In the genomic region with DNA sequence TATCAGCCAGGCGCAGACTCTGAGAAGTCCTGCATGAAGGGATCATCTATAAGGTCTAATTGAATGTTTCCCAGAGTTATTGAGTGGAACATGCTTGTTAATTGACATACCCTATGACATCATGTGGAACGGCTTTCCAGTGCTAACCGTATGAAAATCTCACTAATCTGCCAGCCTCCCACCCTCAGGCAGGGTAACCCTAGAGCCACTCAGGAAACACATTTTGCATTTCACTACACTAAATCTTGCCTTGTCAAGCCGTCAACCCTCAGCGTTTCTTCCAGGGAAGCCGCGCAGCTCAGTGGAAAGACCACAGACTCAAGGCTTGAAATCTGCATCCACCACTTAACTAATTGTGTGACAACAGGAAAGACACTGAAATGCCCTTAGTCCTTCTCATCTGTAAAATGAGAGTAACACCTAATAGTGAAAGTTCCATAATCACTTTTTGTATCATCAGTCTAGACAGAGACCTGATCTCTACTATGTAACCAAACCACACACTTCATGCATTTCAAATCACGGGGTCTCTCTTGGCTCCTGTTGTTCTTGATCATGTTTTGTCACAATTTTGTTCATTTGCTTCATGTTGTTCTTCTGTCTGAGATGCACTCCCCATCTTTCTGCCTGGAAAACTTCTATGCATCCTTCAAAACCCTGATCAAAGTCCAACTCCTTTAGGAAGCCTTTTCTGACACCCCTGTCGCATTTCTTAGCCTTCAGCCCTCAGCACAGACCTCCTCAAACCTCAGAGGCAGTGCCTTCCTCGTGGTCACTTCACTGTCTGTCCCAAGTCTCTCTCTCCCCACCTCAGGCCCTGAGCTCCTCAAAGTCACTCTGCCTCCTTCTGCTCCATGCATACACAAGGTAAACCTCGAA, we compare ENCODE assay signal across 9 cellular contexts.
A peak's percentile ranks its signal among the peaks of the same experiment; 100 is the strongest.
DNase-seq lines count a peak whose midpoint lies in the region; ATAC-seq, FAIRE-seq and TF ChIP-seq lines count a peak whose summit lies in the region.
"Had no signal": no experiment of that assay in that cellular context is flagged by ENCODE, and none has a peak within 500 bp of the region (broad histone marks: within the 10 kb centered on the region; RNA-seq: fewer than 3 reads in every experiment).

No MANE protein-coding gene starts in this region.

- H3K79me2 ChIP-seq in SK-N-SH (ENCODE audit: insufficient read depth): no peaks in the 10 kb centered on the region

- FAIRE-seq in HTR-8/SVneo (lab: Jason Lieb, UNC): no peak

- H3F3A ChIP-seq in SK-N-SH (replicated peaks; ENCODE audit: insufficient read depth): no peaks in the 10 kb centered on the region

- H3K9me2 ChIP-seq in SK-N-SH: no peaks in the 10 kb centered on the region

- H3K36me3 ChIP-seq in SK-N-SH (replicated peaks in 1 of 2; ENCODE audit: control insufficient read depth in 1 of 2, insufficient read depth in 2 of 2, low read length in 1 of 2) (no peaks in the 10 kb centered on the region), tibial artery (no peaks in the 10 kb centered on the region)
- H3K36me3 ChIP-seq: gastrocnemius medialis had no signal

- CTCF ChIA-PET in SK-N-SH (lab: Yijun Ruan, JAX): interaction anchor here (0.7 kb wide), 1 partner anchor 463 kb away, joined by 3 read pairs; no protein-coding TSS in a partner anchor

- H3K4me2 ChIP-seq in SK-N-SH: no peak overlapping the region

- ATAC-seq in HG02763 (IDR thresholded peaks at IDR 0.05; ENCODE audit: unreplicated experiment): peak; percentile 67
- ATAC-seq: gastrocnemius medialis had no signal

- no peaks in the 10 kb centered on the region for H3K9me3 ChIP-seq in SK-N-SH
- no peaks in the 10 kb centered on the region for H3K9me3 ChIP-seq in tibial artery
- H3K9me3 ChIP-seq: gastrocnemius medialis had no signal

- 77% methylated on average over 11 of the region's 11 CpGs for WGBS in SK-N-SH (ENCODE audit: low lambda C conversion rate)

- TF ChIP-seq EP300 in SK-N-SH (IDR thresholded peaks at IDR 0.05; ENCODE audit: borderline replicate concordance in 1 of 2, low read depth in 1 of 2, low read length in 1 of 2): peak in 1 of 2 experiments; percentile 15; a peak in 1 of 4 replicates

- no peak overlapping the region for H2AFZ ChIP-seq in SK-N-SH (ENCODE audit: low read depth)

- intact Hi-C loops in tibial artery (cut with DNase I; ENCODE audit: low total_unique reads): no loop called here

- H3K27ac ChIP-seq in SK-N-SH (ENCODE audit: low read depth in 2 of 2, low read length in 1 of 2) (no peak overlapping the region), tibial artery (no peak overlapping the region)

- peak; percentile 76 for DNase-seq in activated effector memory CD4-positive, alpha-beta T cell treated with anti-CD3 and anti-CD28 coated beads, Interleukin-2, amount 50 U/mL, for 16 hours
- no peak for DNase-seq in activated effector memory CD4-positive, alpha-beta T cell treated with Interleukin-2 at 50 U/mL for 16 hours
- peak; percentile 67 for DNase-seq in SK-N-SH
- DNase-seq in stimulated activated CD8-positive, alpha-beta memory T cell treated with anti-CD3 and anti-CD28 coated beads, Interleukin-4, amount 100 ng/mL, for 48 hours: peak; percentile 42
- no peak for DNase-seq in anterior cingulate cortex (lab: John Stamatoyannopoulos, UW)
- DNase-seq in HTR-8/SVneo (ENCODE audit: insufficient read length, low spot score): no peak
- DNase-seq in tibial artery: no peak
- DNase-seq: gastrocnemius medialis had no signal

- no peaks in the 10 kb centered on the region for H3K27me3 ChIP-seq in SK-N-SH (ENCODE audit: insufficient read depth)
- no peaks in the 10 kb centered on the region for H3K27me3 ChIP-seq in tibial artery
- H3K27me3 ChIP-seq: gastrocnemius medialis had no signal

- POLR2A ChIA-PET in SK-N-SH (lab: Yijun Ruan, JAX): no interaction called here

- H4K20me1 ChIP-seq in SK-N-SH (ENCODE audit: insufficient read depth): no peaks in the 10 kb centered on the region

- H3K4me1 ChIP-seq in SK-N-SH (ENCODE audit: control insufficient read depth in 1 of 2, insufficient read depth in 2 of 2, low read depth in 1 of 2, low read length in 1 of 2) (peaks cover 0 to 2% of the 10 kb centered on the region in 2 experiments; a peak in 1 of 4 replicates), tibial artery (peaks cover 0 to 19% (median 15%) of the 10 kb centered on the region in 4 donors)

- H3K4me3 ChIP-seq in SK-N-SH (ENCODE audit: low read depth in 2 of 2, low read length in 1 of 2) (no peak overlapping the region), tibial artery (no peak overlapping the region)
- H3K4me3 ChIP-seq: gastrocnemius medialis had no signal

- no peak overlapping the region for H3K9ac ChIP-seq in SK-N-SH

- no peak for TF ChIP-seq CTCF in SK-N-SH (IDR thresholded peaks at IDR 0.05)
- no peak for TF ChIP-seq CTCF in tibial artery (IDR thresholded peaks at IDR 0.05)

- TF ChIP-seq RAD21 in SK-N-SH (IDR thresholded peaks at IDR 0.05; ENCODE audit: low read length): no peak

TF ChIP-seq in SK-N-SH, 30 proteins besides CTCF, POLR2A, EP300 and RAD21:
- no peak for TF ChIP-seq EZH2phosphoT487 (IDR thresholded peaks at IDR 0.05; ENCODE audit: borderline replicate concordance, low read depth)
- TF ChIP-seq FOXJ3 (CRISPR knock-in tag; IDR thresholded peaks at IDR 0.05): no peak
- TF ChIP-seq MEF2A (IDR thresholded peaks at IDR 0.05; ENCODE audit: borderline replicate concordance, low read depth): no peak
- TF ChIP-seq GABPA (IDR thresholded peaks at IDR 0.05; ENCODE audit: low read depth): no peak
- TF ChIP-seq, protein P1, sequence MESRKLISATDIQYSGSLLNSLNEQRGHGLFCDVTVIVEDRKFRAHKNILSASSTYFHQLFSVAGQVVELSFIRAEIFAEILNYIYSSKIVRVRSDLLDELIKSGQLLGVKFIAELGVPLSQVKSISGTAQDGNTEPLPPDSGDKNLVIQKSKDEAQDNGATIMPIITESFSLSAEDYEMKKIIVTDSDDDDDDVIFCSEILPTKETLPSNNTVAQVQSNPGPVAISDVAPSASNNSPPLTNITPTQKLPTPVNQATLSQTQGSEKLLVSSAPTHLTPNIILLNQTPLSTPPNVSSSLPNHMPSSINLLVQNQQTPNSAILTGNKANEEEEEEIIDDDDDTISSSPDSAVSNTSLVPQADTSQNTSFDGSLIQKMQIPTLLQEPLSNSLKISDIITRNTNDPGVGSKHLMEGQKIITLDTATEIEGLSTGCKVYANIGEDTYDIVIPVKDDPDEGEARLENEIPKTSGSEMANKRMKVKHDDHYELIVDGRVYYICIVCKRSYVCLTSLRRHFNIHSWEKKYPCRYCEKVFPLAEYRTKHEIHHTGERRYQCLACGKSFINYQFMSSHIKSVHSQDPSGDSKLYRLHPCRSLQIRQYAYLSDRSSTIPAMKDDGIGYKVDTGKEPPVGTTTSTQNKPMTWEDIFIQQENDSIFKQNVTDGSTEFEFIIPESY (IDR thresholded peaks at IDR 0.05; ENCODE audit: borderline replicate concordance, low read depth): no peak
- TF ChIP-seq, protein P2, sequence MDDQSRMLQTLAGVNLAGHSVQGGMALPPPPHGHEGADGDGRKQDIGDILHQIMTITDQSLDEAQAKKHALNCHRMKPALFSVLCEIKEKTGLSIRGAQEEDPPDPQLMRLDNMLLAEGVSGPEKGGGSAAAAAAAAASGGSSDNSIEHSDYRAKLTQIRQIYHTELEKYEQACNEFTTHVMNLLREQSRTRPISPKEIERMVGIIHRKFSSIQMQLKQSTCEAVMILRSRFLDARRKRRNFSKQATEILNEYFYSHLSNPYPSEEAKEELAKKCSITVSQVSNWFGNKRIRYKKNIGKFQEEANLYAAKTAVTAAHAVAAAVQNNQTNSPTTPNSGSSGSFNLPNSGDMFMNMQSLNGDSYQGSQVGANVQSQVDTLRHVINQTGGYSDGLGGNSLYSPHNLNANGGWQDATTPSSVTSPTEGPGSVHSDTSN (IDR thresholded peaks at IDR 0.05): no peak
- TF ChIP-seq USF1 (IDR thresholded peaks at IDR 0.05; ENCODE audit: borderline replicate concordance, low read depth): no peak
- TF ChIP-seq GATA2 (CRISPR knock-in tag; IDR thresholded peaks at IDR 0.05): no peak
- no peak for TF ChIP-seq YY1 (IDR thresholded peaks at IDR 0.05; ENCODE audit: low read depth)
- TF ChIP-seq MXI1 (IDR thresholded peaks at IDR 0.05; ENCODE audit: low read depth, low read length): no peak
- no peak for TF ChIP-seq CHD2 (IDR thresholded peaks at IDR 0.05; ENCODE audit: low read length, partially characterized antibody)
- no peak for TF ChIP-seq SIN3A (IDR thresholded peaks at IDR 0.05; ENCODE audit: borderline replicate concordance, low read depth, low read length)
- no peak for TF ChIP-seq TAF1 (IDR thresholded peaks at IDR 0.05; ENCODE audit: borderline replicate concordance, low read depth, low read length)
- TF ChIP-seq SMC3 (IDR thresholded peaks at IDR 0.05; ENCODE audit: low read depth, low read length): no peak

Comparison
In these comparisons a context has a peak if more than half of its experiments do, and no peak if none do; other contexts are left out.
1. DNase-seq: peak in activated effector memory CD4-positive, alpha-beta T cell treated with anti-CD3 and anti-CD28 coated beads, Interleukin-2, amount 50 U/mL, for 16 hours (single experiment), SK-N-SH (single experiment) and stimulated activated CD8-positive, alpha-beta memory T cell treated with anti-CD3 and anti-CD28 coated beads, Interleukin-4, amount 100 ng/mL, for 48 hours (single experiment); none in activated effector memory CD4-positive, alpha-beta T cell treated with Interleukin-2 at 50 U/mL for 16 hours (single experiment), anterior cingulate cortex (0 of 58), HTR-8/SVneo (single experiment) and tibial artery (0 of 2).